Comparison of ENCODE assay signal across 36 cellular contexts in the genomic region with DNA sequence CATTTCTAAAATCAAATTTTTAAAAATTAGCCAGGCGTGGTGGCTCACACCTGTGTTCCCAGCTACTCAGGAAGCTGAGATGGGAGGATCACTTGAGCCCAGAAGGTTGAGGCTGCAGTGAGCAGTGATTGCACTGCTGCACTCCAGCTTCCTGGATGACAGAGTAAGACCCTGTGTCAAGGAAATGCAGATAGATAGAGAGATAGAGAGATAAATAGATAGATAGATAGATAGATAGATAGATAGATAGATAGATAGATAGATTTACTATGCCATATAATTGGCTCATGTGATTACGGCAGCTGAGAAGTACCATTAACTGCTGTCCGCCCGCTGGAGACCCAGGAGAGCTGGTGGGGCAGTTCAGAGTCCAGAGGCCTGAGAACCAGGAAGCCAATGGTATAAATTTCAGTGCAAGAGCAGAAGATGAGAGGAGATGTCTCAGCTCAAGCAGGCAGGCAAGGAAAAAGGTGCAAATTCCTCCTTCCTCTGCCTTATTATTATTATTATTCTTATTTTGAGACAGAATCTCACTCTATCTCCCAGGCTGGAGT. TPM values are rescaled to one million over a fixed set of nuclear protein-coding genes. Genes with fewer than 3 reads are reported as not detected.
"Had no signal": no experiment of that assay in that cellular context is flagged by ENCODE, and none has a peak within 500 bp of the region (broad histone marks: within the 10 kb centered on the region; RNA-seq: fewer than 3 reads in every experiment).

No MANE protein-coding gene starts in this region.

- DNase-seq: activated B cell treated with CpG ODN at 0.5 μM for 24 hours; activated CD4-positive, alpha-beta memory T cell treated with anti-CD3 and anti-CD28 coated beads for 36 hours; activated CD4-positive, alpha-beta T cell treated with anti-CD3 and anti-CD28 coated beads for 4 hours; activated CD4-positive, alpha-beta T cell treated with anti-CD3 and anti-CD28 coated beads, Interleukin-2, amount 10 ng/mL, durations not matched to agents 24 days and 14 days; activated CD4-positive, alpha-beta T cell treated with anti-CD3 and anti-CD28 coated beads, Interleukin-2, amount 50 U/mL, for 1 hour; activated CD4-positive, alpha-beta T cell treated with anti-CD3 and anti-CD28 coated beads, Interleukin-2, amount 50 U/mL, for 4 hours; activated CD4-positive, CD25-positive, alpha-beta regulatory T cell treated with anti-CD3 and anti-CD28 coated beads, Interleukin-2, amount 50 U/mL, for 72 hours; activated CD8-positive, alpha-beta memory T cell treated with anti-CD3 and anti-CD28 coated beads, Interleukin-2, amount 50 U/mL, for 4 hours; activated CD8-positive, alpha-beta T cell treated with anti-CD3 and anti-CD28 coated beads for 36 hours; activated effector memory CD4-positive, alpha-beta T cell treated with anti-CD3 and anti-CD28 coated beads, Interleukin-2, amount 50 U/mL, for 16 hours; activated gamma-delta T cell treated with Interleukin-2 at 50 U/mL for 16 hours; activated naive CD4-positive, alpha-beta T cell; activated naive CD4-positive, alpha-beta T cell treated with anti-CD3 and anti-CD28 coated beads for 36 hours; activated naive CD4-positive, alpha-beta T cell treated with anti-CD3 and anti-CD28 coated beads, Interleukin-2, amount 50 U/mL, for 16 hours; activated naive CD8-positive, alpha-beta T cell treated with anti-CD3 and anti-CD28 coated beads for 36 hours; activated T-cell treated with anti-CD3 and anti-CD28 coated beads for 4 hours; activated T-cell treated with anti-CD3 and anti-CD28 coated beads, Interleukin-2, amount 50 U/mL, for 1 hour; activated T-cell treated with anti-CD3 and anti-CD28 coated beads, Interleukin-2, amount 50 U/mL, for 4 hours; activated T-cell treated with anti-CD3 and anti-CD28 coated beads, Interleukin-2, amount 50 U/mL, for 72 hours; adrenal gland; amniotic stem cell; aorta; body of pancreas; caudate nucleus; cerebellar nuclear complex; T-helper 1 cell; T-helper 2 cell; T-helper 9 cell had no signal

- H3K4me3 ChIP-seq: adrenal gland, body of pancreas, cardiac muscle cell had no signal

- ATAC-seq: activated CD8-positive, alpha-beta T cell treated with anti-CD3 and anti-CD28 coated beads for 36 hours; activated naive CD4-positive, alpha-beta T cell treated with anti-CD3 and anti-CD28 coated beads, Interleukin-2, amount 50 U/mL, for 72 hours; activated T-cell treated with anti-CD3 and anti-CD28 coated beads, Interleukin-2, amount 50 U/mL, for 4 hours; activated T-cell treated with anti-CD3 and anti-CD28 coated beads, Interleukin-2, amount 50 U/mL, for 72 hours; activated T-helper 17 cell treated with anti-CD3 and anti-CD28 coated beads, Interleukin-2, amount 50 U/mL, for 72 hours; body of pancreas had no signal

- H3K36me3 ChIP-seq: adrenal gland, cardiac muscle cell had no signal

- H3K9me3 ChIP-seq: adrenal gland, body of pancreas had no signal

- H3K27me3 ChIP-seq: adrenal gland, body of pancreas, cardiac muscle cell had no signal

- FAIRE-seq: astrocyte, bronchial epithelial cell, TTC549 had no signal

- H3K27ac ChIP-seq: adrenal gland, body of pancreas, cardiac muscle cell, VCaP had no signal

RNA-seq across cellular contexts. Expression of gene PTGES, which starts 13.0 kb away (rescaled TPM):
- total RNA-seq: activated B cell treated with CpG ODN at 0.5 μM for 24 hours; activated CD4-positive, alpha-beta memory T cell treated with anti-CD3 and anti-CD28 coated beads for 36 hours; activated CD8-positive, alpha-beta memory T cell treated with anti-CD3 and anti-CD28 coated beads for 36 hours; activated T-cell treated with anti-CD3 and anti-CD28 coated beads, Interleukin-2, amount 50 U/mL, for 4 hours; activated T-helper 17 cell treated with anti-CD3 and anti-CD28 coated beads, Interleukin-2, amount 50 U/mL, for 72 hours had no signal
